2 cellular contexts compared by ENCODE assay signal in genomic region chr9:129109952-129110739, GRCh38.
TF ChIP-seq lines count a peak whose summit lies in the region.

No MANE protein-coding gene starts in this region.

TF ChIP-seq in IMR-90, 13 proteins besides CTCF, POLR2A, EP300 and RAD21:
- TF ChIP-seq USF2 (IDR thresholded peaks at IDR 0.05; ENCODE audit: low read depth, low read length): no peak
- TF ChIP-seq ELK1 (IDR thresholded peaks at IDR 0.05; ENCODE audit: borderline replicate concordance, low read depth, low read length): no peak
- no peak for TF ChIP-seq CEBPB (IDR thresholded peaks at IDR 0.05; ENCODE audit: low read depth, low read length)
- TF ChIP-seq CHD1 (IDR thresholded peaks at IDR 0.05; ENCODE audit: low read depth, low read length): no peak; the same call in 1 of the 2 replicates
- no peak for TF ChIP-seq BHLHE40 (IDR thresholded peaks at IDR 0.05; ENCODE audit: low read depth, low read length)
- no peak for TF ChIP-seq MAZ (IDR thresholded peaks at IDR 0.05; ENCODE audit: borderline replicate concordance, low read depth, low read length)
- no peak for TF ChIP-seq FOS (IDR thresholded peaks at IDR 0.05; ENCODE audit: low read depth, low read length)
- no peak for TF ChIP-seq NFE2L2 (IDR thresholded peaks at IDR 0.05; ENCODE audit: low read depth, low read length)
- TF ChIP-seq SMC3 (IDR thresholded peaks at IDR 0.05; ENCODE audit: low read depth, low read length): no peak
- TF ChIP-seq RCOR1 (IDR thresholded peaks at IDR 0.05; ENCODE audit: insufficient replicate concordance, low read length): no peak
- TF ChIP-seq RFX5 (IDR thresholded peaks at IDR 0.05; ENCODE audit: low read depth, low read length): no peak
- no peak; the same call in 1 of the 2 replicates for TF ChIP-seq MXI1 (IDR thresholded peaks at IDR 0.05; ENCODE audit: borderline replicate concordance, low read depth, low read length)
- TF ChIP-seq MAFK (IDR thresholded peaks at IDR 0.05; ENCODE audit: low read depth, low read length): no peak

TF ChIP-seq in K562, 482 proteins besides CTCF, POLR2A, EP300 and RAD21 (continues in another document):
- no peak for TF ChIP-seq CBX1 (IDR thresholded peaks at IDR 0.05; ENCODE audit: low read depth)
- no peak for TF ChIP-seq ZZZ3 (IDR thresholded peaks at IDR 0.05)
- TF ChIP-seq PREB (CRISPR knock-in tag; IDR thresholded peaks at IDR 0.05): no peak
- TF ChIP-seq ZNF263 (CRISPR knock-in tag; IDR thresholded peaks at IDR 0.05; ENCODE audit: borderline replicate concordance): no peak
- no peak for TF ChIP-seq NR4A1 (CRISPR knock-in tag; IDR thresholded peaks at IDR 0.05)
- no peak for TF ChIP-seq NR4A1 (tag; IDR thresholded peaks at IDR 0.05)
- TF ChIP-seq NR2C1 (IDR thresholded peaks at IDR 0.05): no peak
- no peak for TF ChIP-seq NR2C1 (tag; IDR thresholded peaks at IDR 0.05)
- TF ChIP-seq ZNF583 (CRISPR knock-in tag; IDR thresholded peaks at IDR 0.05): no peak
- TF ChIP-seq CREBBP (IDR thresholded peaks at IDR 0.05; ENCODE audit: low read depth, low read length): no peak
- TF ChIP-seq FOXO4 (CRISPR knock-in tag; IDR thresholded peaks at IDR 0.05): no peak
- TF ChIP-seq ZNF395 (CRISPR knock-in tag; IDR thresholded peaks at IDR 0.05): 0 out of 2 replicates have a peak, but pooled peaks have one; percentile 20
- no peak for TF ChIP-seq RHOXF2B (CRISPR knock-in tag; conservative IDR thresholded peaks at IDR 0.05)
- TF ChIP-seq PKNOX1 (IDR thresholded peaks at IDR 0.05): no peak
- TF ChIP-seq MCM5 (IDR thresholded peaks at IDR 0.05; ENCODE audit: low read depth): no peak
- no peak for TF ChIP-seq GMEB1 (CRISPR knock-in tag; IDR thresholded peaks at IDR 0.05)
- no peak for TF ChIP-seq CCAR2 (IDR thresholded peaks at IDR 0.05; ENCODE audit: low read depth, low read length)
- no peak for TF ChIP-seq CREB5 (CRISPR knock-in tag; IDR thresholded peaks at IDR 0.05)
- 0 out of 2 replicates have a peak, but pooled peaks have one; percentile 64 for TF ChIP-seq KDM2B (CRISPR knock-in tag; IDR thresholded peaks at IDR 0.05)
- no peak for TF ChIP-seq DEAF1 (CRISPR knock-in tag; IDR thresholded peaks at IDR 0.05)
- TF ChIP-seq POLR2H (tag; IDR thresholded peaks at IDR 0.05; ENCODE audit: low read depth): no peak
- TF ChIP-seq ZNF165 (CRISPR knock-in tag; IDR thresholded peaks at IDR 0.05; ENCODE audit: borderline replicate concordance): no peak
- TF ChIP-seq ZNF717 (CRISPR knock-in tag; IDR thresholded peaks at IDR 0.05): no peak
- TF ChIP-seq FOXP4 (CRISPR knock-in tag; IDR thresholded peaks at IDR 0.05; ENCODE audit: borderline replicate concordance): no peak
- TF ChIP-seq NFE2 (IDR thresholded peaks at IDR 0.05; ENCODE audit: low read depth): no peak
- no peak for TF ChIP-seq EZH2 (IDR thresholded peaks at IDR 0.05; ENCODE audit: borderline replicate concordance, low read depth, low read length)
- no peak for TF ChIP-seq SMARCB1 (IDR thresholded peaks at IDR 0.05; ENCODE audit: insufficient read length, low read depth)
- TF ChIP-seq CEBPG (CRISPR knock-in tag; IDR thresholded peaks at IDR 0.05): no peak
- TF ChIP-seq CEBPG (tag; conservative IDR thresholded peaks at IDR 0.05 in 1 of 2, IDR thresholded peaks at IDR 0.05 in 1 of 2): no peak
- TF ChIP-seq SMARCA5 (IDR thresholded peaks at IDR 0.05): no peak
- TF ChIP-seq HNRNPUL1 (IDR thresholded peaks at IDR 0.05; ENCODE audit: low read length): no peak
- TF ChIP-seq ZNF23 (CRISPR knock-in tag; IDR thresholded peaks at IDR 0.05): no peak
- 0 out of 4 replicates have a peak, but pooled peaks of 1 of the 2 experiments have one; percentile 20 for TF ChIP-seq SRF (CRISPR knock-in tag; IDR thresholded peaks at IDR 0.05)
- no peak for TF ChIP-seq BRF1 (IDR thresholded peaks at IDR 0.05; ENCODE audit: borderline replicate concordance, extremely low read depth, insufficient read length)
- no peak for TF ChIP-seq ZBTB12 (CRISPR knock-in tag; IDR thresholded peaks at IDR 0.05)
